In genomic region chr3:52790337-52790736, GRCh38 we compare ENCODE assay signal across 2 cellular contexts.
A peak's percentile ranks its signal among the peaks of the same experiment; 100 is the strongest.
TF ChIP-seq lines count a peak whose summit lies in the region.

No MANE protein-coding gene starts in this region.

TF ChIP-seq in HEK293, 187 proteins besides CTCF, POLR2A, EP300 and RAD21:
- TF ChIP-seq ZNF768 (tag by site-specific recombination; IDR thresholded peaks at IDR 0.05) (peak; percentile 72; the same call in 1 of the 2 replicates), ZNF311 (tag by site-specific recombination; IDR thresholded peaks at IDR 0.05; ENCODE audit: borderline replicate concordance) (no peak)

TF ChIP-seq in H1, 55 proteins besides CTCF, POLR2A, EP300 and RAD21:
- TF ChIP-seq CHD2 (IDR thresholded peaks at IDR 0.05; ENCODE audit: low read length): no peak
- TF ChIP-seq CBX8 (IDR thresholded peaks at IDR 0.05; ENCODE audit: borderline replicate concordance, low read depth, low read length): no peak
- peak; percentile 68; the same call in 1 of the 2 replicates for TF ChIP-seq KDM1A (IDR thresholded peaks at IDR 0.05; ENCODE audit: borderline replicate concordance, low read length)
- TF ChIP-seq ZNF274 (IDR thresholded peaks at IDR 0.05; ENCODE audit: borderline replicate concordance, extremely low read depth, low read length): no peak
- no peak for TF ChIP-seq TCF12 (IDR thresholded peaks at IDR 0.05; ENCODE audit: low read depth, low read length)
